ENCODE assay signal across 36 cellular contexts in the genomic region with DNA sequence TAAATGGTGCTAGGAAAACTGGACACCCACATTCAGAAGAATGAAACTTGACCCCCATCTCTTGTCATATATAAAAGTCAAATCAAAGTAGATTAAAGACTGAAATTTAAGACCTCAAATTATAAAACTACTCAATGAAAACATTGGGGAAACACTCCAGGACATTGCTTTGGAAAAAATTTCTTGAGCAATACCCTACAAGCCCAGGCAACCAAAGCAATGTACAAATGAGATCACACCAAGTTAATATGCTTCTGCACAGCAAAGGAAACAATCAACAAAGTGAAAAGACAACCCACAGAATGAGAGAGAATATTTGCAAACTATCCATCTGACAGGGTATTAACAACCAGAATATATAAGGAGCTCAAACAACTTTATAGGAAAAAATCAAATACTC.
"Had no signal": no experiment of that assay in that cellular context is flagged by ENCODE, and none has a peak within 500 bp of the region (broad histone marks: within the 10 kb centered on the region; RNA-seq: fewer than 3 reads in every experiment).

No MANE protein-coding gene starts in this region.

- DNase-seq: Karpas-422, Kasumi-1, KG1, MG63, MM.1S, MV-4-11, NCI-H1048, NCI-H1092, NCI-H1092 treated with DMSO at 0.1 percent for 48 hours, NCI-H1105, NCI-H1105 treated with DMSO at 0.1 percent for 48 hours, NCI-H1417, NCI-H1417 treated with DMSO at 0.1 percent for 48 hours, NCI-H1436, NCI-H1436 treated with DMSO at 0.1 percent for 48 hours, NCI-H146, NCI-H1694, NCI-H1694 treated with DMSO at 0.1 percent for 48 hours, NCI-H187, NCI-H187 treated with DMSO at 0.1 percent for 48 hours, NCI-H1930, NCI-H2029, NCI-H2029 treated with DMSO at 0.1 percent for 48 hours, NCI-H2081, NCI-H2081 treated with DMSO at 0.1 percent for 48 hours, NCI-H2107, NCI-H2171, NCI-H2171 treated with DMSO at 0.1 percent for 48 hours, NCI-H2227 treated with DMSO at 0.1 percent for 48 hours, NCI-H226, NCI-H345, NCI-H446, NCI-H446 treated with DMSO at 0.1 percent for 48 hours, NCI-H510A, NCI-H510A treated with DMSO at 0.1 percent for 48 hours had no signal

- H3K27me3 ChIP-seq: MG63 had no signal

- H3K9ac ChIP-seq: KMS-11 had no signal

- H3K4me3 ChIP-seq: MG63 had no signal

- H3K27ac ChIP-seq: KMS-11 had no signal

- H3K4me2 ChIP-seq: KMS-11 had no signal

- H3K36me3 ChIP-seq: MG63 had no signal
